In genomic region chr6:119243657-119244056, GRCh38 we compare ENCODE assay signal across 23 cellular contexts.
"Had no signal": no experiment of that assay in that cellular context is flagged by ENCODE, and none has a peak within 500 bp of the region (broad histone marks: within the 10 kb centered on the region; RNA-seq: fewer than 3 reads in every experiment).

No MANE protein-coding gene starts in this region.

- H3K4me1 ChIP-seq: testis had no signal

- H3K4me1 Mint-ChIP-seq: naive thymus-derived CD8-positive, alpha-beta T cell; stimulated activated naive CD8-positive, alpha-beta T cell treated with anti-CD3 and anti-CD28 coated beads, Interleukin-15, amount 100 ng/mL, for 72 hours had no signal

- H3K27me3 ChIP-seq: gastrocnemius medialis, heart right ventricle, neutrophil, sigmoid colon, testis, tibial nerve, upper lobe of right lung, vagina had no signal

- H3K27me3 Mint-ChIP-seq: dendritic cell treated with granulocyte-macrophage colony-stimulating factor and Interleukin-4, amounts not matched to agents 40 ng/mL and 50 ng/mL, for 4 days; naive thymus-derived CD8-positive, alpha-beta T cell; stimulated activated naive B cell treated with anti-CD40 and anti-IgM and Interleukin-4, amounts not matched to agents 10 μg/mL and 1 μg/mL and 100 μg/mL, for 72 hours; stimulated activated naive CD8-positive, alpha-beta T cell treated with anti-CD3 and anti-CD28 coated beads, Interleukin-15, amount 100 ng/mL, for 72 hours had no signal

- DNase-seq: endodermal cell; gastrocnemius medialis; heart right ventricle; hypothalamus; islet precursor cell; mammary epithelial cell; mucosa of descending colon; naive thymus-derived CD8-positive, alpha-beta T cell; posterior cingulate gyrus; sigmoid colon; stimulated activated CD4-positive, alpha-beta T cell treated with anti-CD3 and anti-CD28 coated beads, Interleukin-2, amount 100 ng/mL, for 24 hours; stimulated activated CD4-positive, alpha-beta T cell treated with anti-CD3 and anti-CD28 coated beads, Interleukin-4, amount 100 ng/mL, for 4 hours; stimulated activated naive B cell treated with anti-CD40 and anti-IgM and Interleukin-4, amounts not matched to agents 10 μg/mL and 1 μg/mL and 100 μg/mL, for 72 hours; stimulated activated naive CD8-positive, alpha-beta T cell treated with anti-CD3 and anti-CD28 coated beads, Interleukin-15, amount 100 ng/mL, for 72 hours; testis; upper lobe of right lung had no signal

- H3K27ac ChIP-seq: gastrocnemius medialis, heart right ventricle, neutrophil, sigmoid colon, skin epidermis, testis, tibial nerve, upper lobe of right lung, vagina had no signal

- FAIRE-seq: endothelial cell of umbilical vein had no signal

- H3K4me3 Mint-ChIP-seq: dendritic cell treated with granulocyte-macrophage colony-stimulating factor and Interleukin-4, amounts not matched to agents 40 ng/mL and 50 ng/mL, for 4 days; endodermal cell; naive thymus-derived CD8-positive, alpha-beta T cell; stimulated activated naive B cell treated with anti-CD40 and anti-IgM and Interleukin-4, amounts not matched to agents 10 μg/mL and 1 μg/mL and 100 μg/mL, for 72 hours; stimulated activated naive CD8-positive, alpha-beta T cell treated with anti-CD3 and anti-CD28 coated beads, Interleukin-15, amount 100 ng/mL, for 72 hours had no signal

- H3K9me3 Mint-ChIP-seq: dendritic cell treated with granulocyte-macrophage colony-stimulating factor and Interleukin-4, amounts not matched to agents 40 ng/mL and 50 ng/mL, for 4 days; endodermal cell; naive thymus-derived CD8-positive, alpha-beta T cell; stimulated activated naive B cell treated with anti-CD40 and anti-IgM and Interleukin-4, amounts not matched to agents 10 μg/mL and 1 μg/mL and 100 μg/mL, for 72 hours; stimulated activated naive CD8-positive, alpha-beta T cell treated with anti-CD3 and anti-CD28 coated beads, Interleukin-15, amount 100 ng/mL, for 72 hours had no signal

- ATAC-seq: gastrocnemius medialis; heart right ventricle; left lobe of liver; mucosa of descending colon; naive thymus-derived CD8-positive, alpha-beta T cell; stimulated activated naive B cell treated with anti-CD40 and anti-IgM and Interleukin-4, amounts not matched to agents 10 μg/mL and 1 μg/mL and 100 μg/mL, for 72 hours; stimulated activated naive CD8-positive, alpha-beta T cell treated with anti-CD3 and anti-CD28 coated beads, Interleukin-15, amount 100 ng/mL, for 72 hours; upper lobe of right lung had no signal

- H3K9me3 ChIP-seq: gastrocnemius medialis, heart right ventricle, mucosa of descending colon, neutrophil, sigmoid colon, testis, tibial nerve, upper lobe of right lung, vagina had no signal

- H3K27ac Mint-ChIP-seq: dendritic cell treated with granulocyte-macrophage colony-stimulating factor and Interleukin-4, amounts not matched to agents 40 ng/mL and 50 ng/mL, for 4 days; endodermal cell; naive thymus-derived CD8-positive, alpha-beta T cell; stimulated activated naive B cell treated with anti-CD40 and anti-IgM and Interleukin-4, amounts not matched to agents 10 μg/mL and 1 μg/mL and 100 μg/mL, for 72 hours had no signal

- H3K36me3 ChIP-seq: gastrocnemius medialis, vagina had no signal

- H3K4me3 ChIP-seq: gastrocnemius medialis, heart right ventricle, mucosa of descending colon, sigmoid colon, skin epidermis, testis, tibial nerve, upper lobe of right lung, vagina had no signal
